15 cellular contexts compared by ENCODE assay signal in the genomic region with DNA sequence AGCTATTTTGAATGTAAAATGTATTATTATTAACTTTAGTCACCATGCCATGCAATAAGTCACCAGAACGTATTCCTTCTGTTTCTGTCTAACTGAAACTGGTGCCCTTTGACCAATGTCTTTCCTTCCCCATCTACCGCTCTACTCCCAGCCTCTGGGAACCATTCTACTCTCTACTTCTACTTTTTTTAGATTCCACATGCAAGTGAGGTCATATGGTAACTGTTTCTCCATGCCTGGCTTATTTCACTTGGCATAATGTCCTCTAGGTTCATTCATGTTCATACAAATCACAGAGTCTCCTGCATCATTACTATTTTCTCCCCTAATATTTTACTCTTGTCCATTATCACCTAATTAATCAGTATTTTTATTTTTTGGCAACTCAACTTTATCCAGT.
"Had no signal": no experiment of that assay in that cellular context is flagged by ENCODE, and none has a peak within 500 bp of the region (broad histone marks: within the 10 kb centered on the region; RNA-seq: fewer than 3 reads in every experiment).

No MANE protein-coding gene starts in this region.

- H3K9me3 Mint-ChIP-seq: activated T-helper 2 cell treated with anti-CD3 and anti-CD28 coated beads, Interferon-gamma antibody, Interleukin-2, Interleukin-4, amounts not matched to agents 10 μg/mL and 5 μg/mL and 100 μg/mL, durations not matched to agents 14 hours and 24 hours and 36 hours; mesothelial cell of epicardium; stimulated activated effector memory CD8-positive, alpha-beta T cell treated with anti-CD3 and anti-CD28 coated beads, Interleukin-12 subunit alpha, Interleukin-12 subunit beta, amount 100 ng/mL, for 72 hours had no signal

- H3K27ac ChIP-seq: parathyroid adenoma had no signal

- H3K36me3 Mint-ChIP-seq: brain; mesothelial cell of epicardium; stimulated activated effector memory CD8-positive, alpha-beta T cell treated with anti-CD3 and anti-CD28 coated beads, Interleukin-12 subunit alpha, Interleukin-12 subunit beta, amount 100 ng/mL, for 72 hours had no signal

- H3K36me3 ChIP-seq: gastrocnemius medialis, right atrium auricular region, tibial artery had no signal

- H3K4me3 ChIP-seq: gastrocnemius medialis, right atrium auricular region, tibial artery had no signal

- ATAC-seq: activated CD4-positive, CD25-positive, alpha-beta regulatory T cell treated with anti-CD3 and anti-CD28 coated beads, Interleukin-2, amount 50 U/mL, for 24 hours; gastrocnemius medialis; stimulated activated effector memory CD8-positive, alpha-beta T cell treated with anti-CD3 and anti-CD28 coated beads, Interleukin-12 subunit alpha, Interleukin-12 subunit beta, amount 100 ng/mL, for 72 hours had no signal

- DNase-seq: activated naive CD4-positive, alpha-beta T cell treated with anti-CD3 and anti-CD28 coated beads, Interleukin-2, amount 50 U/mL, for 16 hours; amygdala; cerebellar nuclear complex; dermis blood vessel endothelial cell; gastrocnemius medialis; kidney; small intestine; tibial artery had no signal

- H3K27ac Mint-ChIP-seq: activated T-helper 2 cell treated with anti-CD3 and anti-CD28 coated beads, Interferon-gamma antibody, Interleukin-2, Interleukin-4, amounts not matched to agents 10 μg/mL and 5 μg/mL and 100 μg/mL, durations not matched to agents 14 hours and 24 hours and 36 hours; brain; mesothelial cell of epicardium; stimulated activated effector memory CD8-positive, alpha-beta T cell treated with anti-CD3 and anti-CD28 coated beads, Interleukin-12 subunit alpha, Interleukin-12 subunit beta, amount 100 ng/mL, for 72 hours had no signal

- H3K9me3 ChIP-seq: gastrocnemius medialis, right atrium auricular region, tibial artery had no signal

- H3K4me1 Mint-ChIP-seq: stimulated activated effector memory CD8-positive, alpha-beta T cell treated with anti-CD3 and anti-CD28 coated beads, Interleukin-12 subunit alpha, Interleukin-12 subunit beta, amount 100 ng/mL, for 72 hours had no signal

- H3K27me3 ChIP-seq: gastrocnemius medialis, right atrium auricular region, tibial artery had no signal

- H3K4me3 Mint-ChIP-seq: brain; mesothelial cell of epicardium; stimulated activated effector memory CD8-positive, alpha-beta T cell treated with anti-CD3 and anti-CD28 coated beads, Interleukin-12 subunit alpha, Interleukin-12 subunit beta, amount 100 ng/mL, for 72 hours had no signal

- H3K4me1 ChIP-seq: parathyroid adenoma had no signal
